Comparison of ENCODE assay signal across 33 cellular contexts in genomic region chr11:114564836-114565235, GRCh38. TPM values are rescaled to one million over a fixed set of nuclear protein-coding genes. Genes with fewer than 3 reads are reported as not detected.
"Had no signal": no experiment of that assay in that cellular context is flagged by ENCODE, and none has a peak within 500 bp of the region (broad histone marks: within the 10 kb centered on the region; RNA-seq: fewer than 3 reads in every experiment).

No MANE protein-coding gene starts in this region.

- H3K4me2 ChIP-seq: neural progenitor cell had no signal

- H3K9ac ChIP-seq: neural progenitor cell had no signal

- H3K36me3 ChIP-seq: left ventricle myocardium inferior, neural progenitor cell, neutrophil, ovary, right atrium auricular region, spleen, suprapubic skin, thoracic aorta, tibial artery, upper lobe of right lung had no signal

- H3K27ac Mint-ChIP-seq: mesothelial cell of epicardium; naive B cell; natural killer cell; nephron progenitor cell; neural progenitor cell; progenitor cell of endocrine pancreas; stimulated activated effector memory CD8-positive, alpha-beta T cell treated with anti-CD3 and anti-CD28 coated beads, Interleukin-12 subunit alpha, Interleukin-12 subunit beta, amount 100 ng/mL, for 72 hours; stimulated activated naive CD8-positive, alpha-beta T cell treated with anti-CD3 and anti-CD28 coated beads, Interleukin-15, Interleukin-2, amounts not matched to agents 100 ng/mL and 50 ng/mL, for 24 hours had no signal

- FAIRE-seq: small intestine, urothelium cell line had no signal

- H2AFZ ChIP-seq: neural progenitor cell had no signal

- H3K36me3 Mint-ChIP-seq: mesothelial cell of epicardium; naive B cell; natural killer cell; neural progenitor cell; stimulated activated effector memory CD8-positive, alpha-beta T cell treated with anti-CD3 and anti-CD28 coated beads, Interleukin-12 subunit alpha, Interleukin-12 subunit beta, amount 100 ng/mL, for 72 hours had no signal

- H3K4me1 ChIP-seq: left ventricle myocardium inferior, right atrium auricular region, spleen, suprapubic skin, tibial artery, upper lobe of right lung had no signal

- H3K27me3 Mint-ChIP-seq: progenitor cell of endocrine pancreas had no signal

- H3K4me1 Mint-ChIP-seq: naive B cell; natural killer cell; nephron progenitor cell; neural progenitor cell; stimulated activated effector memory CD8-positive, alpha-beta T cell treated with anti-CD3 and anti-CD28 coated beads, Interleukin-12 subunit alpha, Interleukin-12 subunit beta, amount 100 ng/mL, for 72 hours had no signal

- H3K9me3 ChIP-seq: left ventricle myocardium inferior, neutrophil, ovary, right atrium auricular region, spleen, thoracic aorta, tibial artery, upper lobe of right lung had no signal

- H3K27ac ChIP-seq: left ventricle myocardium inferior, neural progenitor cell, neutrophil, ovary, right atrium auricular region, spleen, suprapubic skin, thoracic aorta, tibial artery, upper lobe of right lung had no signal

- H3K27me3 ChIP-seq: neural progenitor cell, neutrophil, ovary, right atrium auricular region, spleen, suprapubic skin, tibial artery, upper lobe of right lung had no signal

- H3K4me3 Mint-ChIP-seq: mesothelial cell of epicardium; naive B cell; natural killer cell; nephron progenitor cell; neural progenitor cell; stimulated activated effector memory CD8-positive, alpha-beta T cell treated with anti-CD3 and anti-CD28 coated beads, Interleukin-12 subunit alpha, Interleukin-12 subunit beta, amount 100 ng/mL, for 72 hours; stimulated activated naive CD8-positive, alpha-beta T cell treated with anti-CD3 and anti-CD28 coated beads, Interleukin-15, Interleukin-2, amounts not matched to agents 100 ng/mL and 50 ng/mL, for 24 hours had no signal

- DNase-seq: islet precursor cell; left ventricle myocardium inferior; mesendoderm; naive B cell; natural killer cell; nephron progenitor cell; occipital lobe; ovary; small intestine; spleen; stimulated activated CD4-positive, alpha-beta T cell treated with anti-CD3 and anti-CD28 coated beads, Interleukin-4, amount 100 ng/mL, for 24 hours; stimulated activated naive CD4-positive, alpha-beta T cell; tibial artery; trophoblast cell; upper lobe of right lung had no signal

- ATAC-seq: natural killer cell; sciatic nerve; stimulated activated effector memory CD8-positive, alpha-beta T cell treated with anti-CD3 and anti-CD28 coated beads, Interleukin-12 subunit alpha, Interleukin-12 subunit beta, amount 100 ng/mL, for 72 hours; upper lobe of right lung had no signal

- H3K4me3 ChIP-seq: left ventricle myocardium inferior, lung, neural progenitor cell, ovary, right atrium auricular region, spleen, suprapubic skin, thoracic aorta, tibial artery, upper lobe of right lung had no signal

- H3K9me3 Mint-ChIP-seq: nephron progenitor cell; neural progenitor cell; stimulated activated effector memory CD8-positive, alpha-beta T cell treated with anti-CD3 and anti-CD28 coated beads, Interleukin-12 subunit alpha, Interleukin-12 subunit beta, amount 100 ng/mL, for 72 hours had no signal

RNA-seq across cellular contexts. Expression of gene NXPE1, which starts 5.2 kb away (rescaled TPM):
- total RNA-seq: kidney epithelial cell, left ventricle myocardium inferior, lower leg skin, lung, mesothelial cell of epicardium, mononuclear cell, natural killer cell, occipital lobe, progenitor cell of endocrine pancreas, pulmonary artery endothelial cell, renal cortical epithelial cell, right atrium auricular region, sciatic nerve, subcutaneous adipose tissue, suprapubic skin, thoracic aorta, upper lobe of right lung had no signal
- polyA plus RNA-seq: lung, spleen had no signal

RNA-seq across cellular contexts. Expression of gene NXPE4, which starts 30.8 kb away (rescaled TPM):
- total RNA-seq: kidney epithelial cell, left ventricle myocardium inferior, lower leg skin, lung, mesothelial cell of epicardium, mononuclear cell, natural killer cell, occipital lobe, ovary, progenitor cell of endocrine pancreas, pulmonary artery endothelial cell, renal cortical epithelial cell, right atrium auricular region, sciatic nerve, suprapubic skin, thoracic aorta, upper lobe of right lung had no signal
- polyA plus RNA-seq: lung had no signal
